1 cellular context compared by ENCODE assay signal in genomic region chr6:47701374-47701773, GRCh38.
TF ChIP-seq lines count a peak whose summit lies in the region.

No MANE protein-coding gene starts in this region.

TF ChIP-seq in GM12878, 131 proteins besides CTCF, POLR2A, EP300 and RAD21 (continues in another document):
- TF ChIP-seq ZNF687 (IDR thresholded peaks at IDR 0.05) (no peak), ZBTB33 (IDR thresholded peaks at IDR 0.05) (no peak), E4F1 (IDR thresholded peaks at IDR 0.05; ENCODE audit: borderline replicate concordance, partially characterized antibody) (no peak), PBX3 (IDR thresholded peaks at IDR 0.05; ENCODE audit: insufficient replicate concordance, low read depth, low read length) (no peak), ZBTB40 (IDR thresholded peaks at IDR 0.05; ENCODE audit: borderline replicate concordance) (no peak), RBBP5 (conservative IDR thresholded peaks at IDR 0.05) (no peak), YBX1 (IDR thresholded peaks at IDR 0.05) (no peak), HDAC2 (IDR thresholded peaks at IDR 0.05) (no peak), BACH1 (IDR thresholded peaks at IDR 0.05; ENCODE audit: borderline replicate concordance) (no peak), BCLAF1 (IDR thresholded peaks at IDR 0.05) (no peak), FOS (IDR thresholded peaks at IDR 0.05; ENCODE audit: borderline replicate concordance, extremely low read depth, insufficient read length) (no peak), IKZF1 (conservative IDR thresholded peaks at IDR 0.05) (0 out of 2 replicates have a peak, but pooled peaks have one; percentile 11), BCL11A (IDR thresholded peaks at IDR 0.05; ENCODE audit: low read depth, low read length) (no peak), STAT3 (IDR thresholded peaks at IDR 0.05; ENCODE audit: low read depth, low read length) (no peak), RCOR1 (conservative IDR thresholded peaks at IDR 0.05; ENCODE audit: low read depth, low read length) (no peak), SMAD5 (IDR thresholded peaks at IDR 0.05; ENCODE audit: low read depth) (no peak), CBFB (IDR thresholded peaks at IDR 0.05; ENCODE audit: low read depth) (no peak), CHD2 (IDR thresholded peaks at IDR 0.05; ENCODE audit: borderline replicate concordance, low read depth, low read length) (no peak), CREM (IDR thresholded peaks at IDR 0.05; ENCODE audit: low read depth) (no peak), HDAC6 (IDR thresholded peaks at IDR 0.05; ENCODE audit: unreplicated experiment) (no peak), EED (IDR thresholded peaks at IDR 0.05; ENCODE audit: low read depth) (no peak), BRCA1 (IDR thresholded peaks at IDR 0.05; ENCODE audit: low read depth, low read length) (no peak), PRDM15 (CRISPR knock-in tag; IDR thresholded peaks at IDR 0.05) (no peak), SUZ12 (IDR thresholded peaks at IDR 0.05; ENCODE audit: unreplicated experiment) (no peak), MYB (IDR thresholded peaks at IDR 0.05; ENCODE audit: borderline replicate concordance, low read depth, low read length) (no peak), IRF4 (IDR thresholded peaks at IDR 0.05; ENCODE audit: low read depth, low read length) (no peak), POLR2AphosphoS2 (IDR thresholded peaks at IDR 0.05; ENCODE audit: low read depth, low read length) (no peak), PKNOX1 (IDR thresholded peaks at IDR 0.05) (peak; percentile 18; the same call in 1 of the 2 replicates), IRF5 (IDR thresholded peaks at IDR 0.05; ENCODE audit: borderline replicate concordance) (no peak), ZZZ3 (IDR thresholded peaks at IDR 0.05; ENCODE audit: control insufficient read depth, insufficient read length, low read depth) (no peak), MEF2A (IDR thresholded peaks at IDR 0.05; ENCODE audit: insufficient read depth, low read depth, low read length) (0 out of 2 replicates have a peak, but pooled peaks have one; percentile 19), NRF1 (conservative IDR thresholded peaks at IDR 0.05; ENCODE audit: low read depth, low read length) (no peak), NFIC (IDR thresholded peaks at IDR 0.05; ENCODE audit: low read depth, low read length) (peak; percentile 37; the same call in 1 of the 2 replicates), POLR2AphosphoS5 (IDR thresholded peaks at IDR 0.05; ENCODE audit: low read length) (no peak), LARP7 (IDR thresholded peaks at IDR 0.05) (no peak)
